In genomic region chr2:120401275-120402069, GRCh38 we compare ENCODE assay signal across 18 cellular contexts. TPM values are rescaled to one million over a fixed set of nuclear protein-coding genes. Genes with fewer than 3 reads are reported as not detected.
DNase-seq lines count a peak whose midpoint lies in the region; ATAC-seq, FAIRE-seq and TF ChIP-seq lines count a peak whose summit lies in the region.
"Had no signal": no experiment of that assay in that cellular context is flagged by ENCODE, and none has a peak within 500 bp of the region (broad histone marks: within the 10 kb centered on the region; RNA-seq: fewer than 3 reads in every experiment).

No MANE protein-coding gene starts in this region.

- ATAC-seq in HepG2 (no peak), HG02588 (IDR thresholded peaks at IDR 0.05; ENCODE audit: unreplicated experiment) (no peak)
- ATAC-seq: CD8-positive, alpha-beta T cell; Panc1; Right ventricle myocardium inferior had no signal

- no peak for DNase-seq in Caco-2
- no peak for DNase-seq in HepG2 (ENCODE audit: low spot score)
- DNase-seq in spleen: peak; percentile 28
- no peak for DNase-seq in KBM-7
- DNase-seq in stimulated activated CD4-positive, alpha-beta T cell treated with anti-CD3 and anti-CD28 coated beads, Interleukin-2, amount 100 ng/mL, for 48 hours: no peak
- DNase-seq: BE2C, Kasumi-1, NCI-H1417, NCI-H1930, NCI-H2171, NCI-H446 treated with DMSO at 0.1 percent for 48 hours, NCI-H774 had no signal

- H3K9ac ChIP-seq in HepG2 (ENCODE audit: insufficient read depth, low read depth, low read length): no peak overlapping the region

- no peaks in the 10 kb centered on the region for H3K27me3 Mint-ChIP-seq in Caco-2 (ENCODE audit: insufficient read depth, unreplicated experiment)

- H3K27ac ChIP-seq in HepG2 (ENCODE audit: extremely low read length, insufficient read depth, low read length): no peak overlapping the region
- no peak overlapping the region for H3K27ac ChIP-seq in spleen

- no peaks in the 10 kb centered on the region for H3K9me3 ChIP-seq in Caco-2
- H3K9me3 ChIP-seq in HepG2 (ENCODE audit: low read length): no peaks in the 10 kb centered on the region
- no peaks in the 10 kb centered on the region for H3K9me3 ChIP-seq in spleen
- H3K9me3 ChIP-seq: BE2C had no signal

- peaks cover 22% of the 10 kb centered on the region for H3K36me3 Mint-ChIP-seq in Caco-2 (ENCODE audit: insufficient read depth, unreplicated experiment)
- H3K36me3 Mint-ChIP-seq: CD8-positive, alpha-beta T cell had no signal

- peak overlapping the region; percentile 96 for H3K27ac Mint-ChIP-seq in Caco-2 (ENCODE audit: unreplicated experiment)
- H3K27ac Mint-ChIP-seq: CD8-positive, alpha-beta T cell had no signal

- H3K4me1 ChIP-seq in Caco-2 (peaks cover 96% of the 10 kb centered on the region), HepG2 (ENCODE audit: insufficient read depth, low read length) (peaks cover 67% of the 10 kb centered on the region), spleen (no peaks in the 10 kb centered on the region)
- H3K4me1 ChIP-seq: BE2C had no signal

- BruUV-seq in Caco-2 (replicated peaks; lab: Mats Ljungman, UMichigan): no TSS peak
- BruUV-seq in HepG2 (replicated peaks; lab: Mats Ljungman, UMichigan): no TSS peak

- H2AFZ ChIP-seq in HepG2 (ENCODE audit: low read length): no peak overlapping the region

- no peak for TF ChIP-seq CTCF in Caco-2 (IDR thresholded peaks at IDR 0.05; ENCODE audit: insufficient read depth in 1 of 2, low read depth in 1 of 2, low read length in 1 of 2, severe bottlenecking in 1 of 2, unreplicated experiment in 1 of 2)
- TF ChIP-seq CTCF in HepG2 (CRISPR knock-in tag; IDR thresholded peaks at IDR 0.05): no peak
- no peak for TF ChIP-seq CTCF in spleen (IDR thresholded peaks at IDR 0.05 in 8 of 11, conservative IDR thresholded peaks at IDR 0.05 in 3 of 11)

- no peak overlapping the region for H3K4me2 ChIP-seq in HepG2 (ENCODE audit: low read depth, low read length)

- no peak for FAIRE-seq in HepG2 (lab: Jason Lieb, UNC)
- FAIRE-seq: H1 had no signal

- TF ChIP-seq POLR2A in HepG2 (IDR thresholded peaks at IDR 0.05; ENCODE audit: insufficient read depth in 1 of 2, low read depth in 2 of 2, low read length in 2 of 2): no peak
- no peak for TF ChIP-seq POLR2A in spleen (IDR thresholded peaks at IDR 0.05)

- peak overlapping the region; percentile 6 for H3K4me3 Mint-ChIP-seq in Caco-2 (ENCODE audit: unreplicated experiment)
- H3K4me3 Mint-ChIP-seq: CD8-positive, alpha-beta T cell had no signal

- in situ Hi-C loops in HepG2 (cut with HindIII; ENCODE audit: extremely low pct_ligation_motif_present, low pct_unique_long_range_greater_than_20kb) (no loop called here), KBM-7 (cut with MboI; ENCODE audit: low pct_unique_long_range_greater_than_20kb, low sequenced_read_pairs) (no loop called here)

- TF ChIP-seq RAD21 in HepG2 (CRISPR knock-in tag; IDR thresholded peaks at IDR 0.05): no peak

- H4K20me1 ChIP-seq in HepG2 (ENCODE audit: insufficient read depth, low read length): no peaks in the 10 kb centered on the region

- no peak overlapping the region for H3K4me3 ChIP-seq in Caco-2 (ENCODE audit: low read depth, low read length)
- H3K4me3 ChIP-seq in HepG2 (replicated peaks in 1 of 3; ENCODE audit: insufficient read depth in 1 of 3, low read depth in 2 of 3, low read length in 3 of 3): no peak overlapping the region
- H3K4me3 ChIP-seq in spleen: no peak overlapping the region

- H3K79me2 ChIP-seq in HepG2 (ENCODE audit: insufficient read depth, low read length): no peaks in the 10 kb centered on the region

- TF ChIP-seq EP300 in HepG2 (IDR thresholded peaks at IDR 0.05; ENCODE audit: low read depth in 2 of 2, low read length in 2 of 2) (no peak), HepG2 (CRISPR knock-in tag; IDR thresholded peaks at IDR 0.05; ENCODE audit: borderline replicate concordance) (no peak)

- no peaks in the 10 kb centered on the region for H3K27me3 ChIP-seq in Caco-2 (replicated peaks; ENCODE audit: control insufficient read depth, insufficient read depth, low read length)
- peaks cover 0 to 11% of the 10 kb centered on the region in 2 experiments; a peak in 2 of 5 replicates for H3K27me3 ChIP-seq in HepG2 (ENCODE audit: control insufficient read depth in 1 of 2, insufficient read depth in 2 of 2, low read length in 2 of 2)
- H3K27me3 ChIP-seq in spleen (replicated peaks in 1 of 7): peaks cover 0 to 54% (median 0%) of the 10 kb centered on the region in 7 donors
- H3K27me3 ChIP-seq: BE2C had no signal

- H3K36me3 ChIP-seq in Caco-2 (ENCODE audit: control insufficient read depth, insufficient read depth, low read length): no peaks in the 10 kb centered on the region
- H3K36me3 ChIP-seq in HepG2 (replicated peaks in 1 of 2; ENCODE audit: control insufficient read depth in 1 of 2, insufficient read depth in 2 of 2, low read length in 2 of 2): no peaks in the 10 kb centered on the region
- no peaks in the 10 kb centered on the region for H3K36me3 ChIP-seq in spleen
- H3K36me3 ChIP-seq: BE2C had no signal

- H3K4me1 Mint-ChIP-seq in Caco-2 (ENCODE audit: low read depth, unreplicated experiment): peaks cover 70% of the 10 kb centered on the region

- CTCF ChIA-PET in Caco-2 (lab: Charles Lee) (no interaction called here), HepG2 (lab: Yijun Ruan, JAX; ENCODE audit: low intra/inter-chr PET ratio, low total read pairs) (no interaction called here)

- H3K9me3 Mint-ChIP-seq in Caco-2 (ENCODE audit: unreplicated experiment): peaks cover 15% of the 10 kb centered on the region
- H3K9me3 Mint-ChIP-seq: CD8-positive, alpha-beta T cell had no signal

- intact Hi-C loops in Caco-2 (cut with micrococcal nuclease; ENCODE audit: unreplicated experiment): no loop called here
- intact Hi-C loops in HepG2 (cut with micrococcal nuclease; ENCODE audit: unreplicated experiment): no loop called here
- intact Hi-C loops in spleen (cut with DNase I; ENCODE audit: low total_unique reads): no loop called here

- 48% methylated on average over 8 of the region's 8 CpGs for WGBS in HepG2 (ENCODE audit: low lambda C conversion rate)
- 65 to 81% (median 71%) methylated on average over 5 to 8 of the region's 8 CpGs for WGBS in spleen, 5 donors

- POLR2A ChIA-PET in Caco-2 (lab: Charles Lee): no interaction called here
- POLR2A ChIA-PET in HepG2 (lab: Yijun Ruan, JAX): interaction anchor here (7.0 kb wide), 1 partner anchor 64 kb away, joined by 55 read pairs; no protein-coding TSS in a partner anchor

TF ChIP-seq in PFSK-1, 5 proteins besides CTCF, POLR2A, EP300 and RAD21 (continues in another document):
- TF ChIP-seq FOXP2 (optimal IDR thresholded peaks at IDR 0.05; ENCODE audit: borderline replicate concordance, extremely low read depth, extremely low read length, insufficient read depth): no peak

RNA-seq across cellular contexts. Expression of gene INHBB, which starts 55.5 kb away (rescaled TPM):
- total RNA-seq in Caco-2 (2022): 28.6 and 28.9 TPM in 2 replicates
- polyA plus RNA-seq in PFSK-1 (2012; ENCODE audit: insufficient read length, low read depth): not detected
- total RNA-seq in HepG2 (2016; rRNA removed; fragmentation: Illumina TruSeq; extraction: Trizol): 0.17 and 0.20 TPM in 2 replicates
- not detected in 2 replicates for total RNA-seq in HepG2 (2016; cell fraction: cytosol; rRNA removed; fragmentation: Illumina TruSeq; extraction: Trizol; ENCODE audit: low read depth)
- total RNA-seq in HepG2 (2016; cell fraction: insoluble cytoplasmic fraction; rRNA removed; fragmentation: Illumina TruSeq; extraction: Trizol): 0.09 and 0.19 TPM in 2 replicates
- 0.09 and 0.10 TPM in 2 replicates for total RNA-seq in HepG2 (2016; cell fraction: membrane; rRNA removed; fragmentation: Illumina TruSeq; extraction: Trizol)
- 0.40 and 0.47 TPM in 2 replicates for total RNA-seq in HepG2 (2016; cell fraction: nucleus; rRNA removed; fragmentation: Illumina TruSeq; extraction: Trizol)
- 1.7 and 2.4 TPM in 2 replicates for polyA plus RNA-seq in HepG2 (2011; rRNA removed)
- polyA plus RNA-seq in HepG2 (2011; cell fraction: cytosol; rRNA removed): 2.2 and 2.3 TPM in 2 replicates
- 2.0 and 2.4 TPM in 2 replicates for polyA plus RNA-seq in HepG2 (2011; cell fraction: nucleus; rRNA removed)
- polyA plus RNA-seq in HepG2 (2012): 0.34 and 0.88 TPM in 2 replicates
- polyA plus RNA-seq in HepG2 (2016; cell fraction: cytosol; fragmentation: Illumina TruSeq; extraction: Trizol; ENCODE audit: low read depth): 0.05 TPM in 1 of 2 replicates, not detected in the other
- polyA plus RNA-seq in HepG2 (2016; cell fraction: insoluble cytoplasmic fraction; fragmentation: Illumina TruSeq; extraction: Trizol; ENCODE audit: low read depth): 0.10 and 0.17 TPM in 2 replicates
- polyA plus RNA-seq in HepG2 (2016; cell fraction: membrane; fragmentation: Illumina TruSeq; extraction: Trizol; ENCODE audit: low read depth): 0.06 TPM in 2 replicates
- polyA plus RNA-seq in HepG2 (2016; cell fraction: nucleus; fragmentation: Illumina TruSeq; extraction: Trizol; ENCODE audit: insufficient read depth, low read depth): 0.37 and 0.68 TPM in 2 replicates
- polyA minus RNA-seq in HepG2 (2011; rRNA and poly(A)+ RNA removed; ENCODE audit: low replicate concordance): 4.0 TPM in 1 of 2 replicates, not detected in the other
- polyA minus RNA-seq in HepG2 (2011; cell fraction: cytosol; rRNA and poly(A)+ RNA removed): 2.7 TPM in 2 replicates
- polyA minus RNA-seq in HepG2 (2011; cell fraction: nucleus; rRNA and poly(A)+ RNA removed): 0.90 and 1.1 TPM in 2 replicates
- total RNA-seq in spleen: 1 to 10 TPM in 2 of 7 donors, under 1 TPM in 5; 0.29 to 1.4 (median 0.68) TPM
- 1 to 10 TPM in 1 of 3 donors, under 1 TPM in 2; 0.26 to 1.5 (median 0.58) TPM for polyA plus RNA-seq in spleen
- total RNA-seq: CD8-positive, alpha-beta T cell had no signal

Comparison
In these comparisons a context has a peak if more than half of its experiments do, and no peak if none do; other contexts are left out.
1. RNA of gene INHBB, which starts 55.5 kb away (total RNA-seq): 28.6 to 28.9 TPM in Caco-2; 0.29 to 1.4 TPM in spleen and 0.09 to 0.47 TPM in HepG2; every median in the first group is over 10 times any median in the second.